Comparison of ENCODE assay signal across 8 cellular contexts in genomic region chr5:176446884-176447537, GRCh38. TPM values are rescaled to one million over a fixed set of nuclear protein-coding genes. Genes with fewer than 3 reads are reported as not detected.
DNase-seq lines count a peak whose midpoint lies in the region; ATAC-seq and TF ChIP-seq lines count a peak whose summit lies in the region.

No MANE protein-coding gene starts in this region.

- H3K9me3 Mint-ChIP-seq in WTC11 (peaks cover 4% of the 10 kb centered on the region; the same call in 1 of the 2 replicates), neural crest cell (peaks cover 3% of the 10 kb centered on the region)

- DNase-seq in Right ventricle myocardium inferior (ENCODE audit: missing footprints), result peak; percentile 66
- DNase-seq in cardiac septum (ENCODE audit: low spot score), result no peak
- peak; percentile 28 for DNase-seq in WTC11 (ENCODE audit: low spot score)
- DNase-seq in epithelial cell of proximal tubule (ENCODE audit: low read depth), result no peak
- DNase-seq in neural crest cell (ENCODE audit: low read depth, low spot score), result no peak
- DNase-seq in NCI-H1436 treated with DMSO at 0.1 percent for 48 hours (lab: John Stamatoyannopoulos, UW), result no peak
- DNase-seq in hepatic stellate cell (ENCODE audit: low spot score), result no peak

- peaks cover 21% of the 10 kb centered on the region for H3K4me1 Mint-ChIP-seq in WTC11
- H3K4me1 Mint-ChIP-seq in neural crest cell, result peaks cover 29% of the 10 kb centered on the region

- H3K4me3 Mint-ChIP-seq in WTC11 (peak overlapping the region; percentile 94), neural crest cell (peak overlapping the region; percentile 98)

- POLR2A ChIA-PET in WTC11 (lab: Charles Lee), result interaction anchor here (1.0 to 2.8 kb wide), 2 partner anchors 85 to 90 kb away, joined by 6 to 30 read pairs; partner anchors contain the start of genes KIAA1191 and RNF44

- TF ChIP-seq CTCF in WTC11 (IDR thresholded peaks at IDR 0.05) (no peak), epithelial cell of proximal tubule (conservative IDR thresholded peaks at IDR 0.05; ENCODE audit: low read depth, low read length) (no peak), neural crest cell (conservative IDR thresholded peaks at IDR 0.05) (no peak)

- H3K27me3 Mint-ChIP-seq in WTC11 (ENCODE audit: low read depth), result no peaks in the 10 kb centered on the region; the same call in 1 of the 2 replicates
- peaks cover 2% of the 10 kb centered on the region for H3K27me3 Mint-ChIP-seq in neural crest cell (ENCODE audit: low read depth)

- 0 out of 2 replicates have a peak, but pooled peaks cover 3% of the 10 kb centered on the region for H3K36me3 Mint-ChIP-seq in WTC11
- H3K36me3 Mint-ChIP-seq in neural crest cell (ENCODE audit: low read depth), result no peaks in the 10 kb centered on the region

- ATAC-seq in Right ventricle myocardium inferior (no peak), WTC11 (no peak), HG03439 (IDR thresholded peaks at IDR 0.05; ENCODE audit: unreplicated experiment) (no peak)

- intact Hi-C loops in Right ventricle myocardium inferior (cut with DNase I) (loop anchor here (2.0 kb wide), 1 partner anchor 96 kb away; no protein-coding TSS in a partner anchor), cardiac septum (cut with DNase I) (no loop called here)

- peak overlapping the region; percentile 74 for H3K4me3 ChIP-seq in epithelial cell of proximal tubule (ENCODE audit: low read depth, low read length)

- CTCF ChIA-PET in WTC11 (lab: Charles Lee), result interaction anchor here (0.7 to 3.1 kb wide), 14 partner anchors 11 to 717 kb away, joined by 3 to 45 read pairs (median 7); partner anchors contain the start of genes CLTB, EIF4E1B, HIGD2A and NOP16

- H3K27ac Mint-ChIP-seq in WTC11 (peak overlapping the region; percentile 97), neural crest cell (ENCODE audit: unreplicated experiment) (peak overlapping the region; percentile 98)

TF ChIP-seq in WTC11, 78 proteins besides CTCF, POLR2A, EP300 and RAD21:
- TF ChIP-seq E2F1 (CRISPR knock-in tag; IDR thresholded peaks at IDR 0.05) (0 out of 2 replicates have a peak, but pooled peaks have one; percentile 54), ZNF121 (CRISPR knock-in tag; IDR thresholded peaks at IDR 0.05) (no peak)

RNA-seq across cellular contexts. Expression of gene FAF2, which starts 1.2 kb away (rescaled TPM):
- total RNA-seq in Right ventricle myocardium inferior, result 15.7 TPM
- 15.9 TPM for total RNA-seq in cardiac septum
- 31.9 to 32.9 TPM (median 32.1 TPM) in 3 replicates for total RNA-seq in WTC11 (2021)
- 32.9 and 35.7 TPM in 2 replicates for total RNA-seq in epithelial cell of proximal tubule
- 49.3 and 50.3 TPM in 2 replicates for total RNA-seq in neural crest cell

RNA-seq across cellular contexts. Expression of gene CLTB, which starts 30.7 kb away (rescaled TPM):
- total RNA-seq in Right ventricle myocardium inferior, result 217 TPM
- 252 TPM for total RNA-seq in cardiac septum
- total RNA-seq in WTC11 (2021), result 28.6 to 33.8 TPM (median 30.3 TPM) in 3 replicates
- total RNA-seq in epithelial cell of proximal tubule, result 149 and 152 TPM in 2 replicates
- 31.6 and 36.0 TPM in 2 replicates for total RNA-seq in neural crest cell

RNA-seq across cellular contexts. Expression of gene HIGD2A, which starts 58.5 kb away (rescaled TPM):
- 218 TPM for total RNA-seq in Right ventricle myocardium inferior
- 266 TPM for total RNA-seq in cardiac septum
- 98.2 to 112 TPM (median 108 TPM) in 3 replicates for total RNA-seq in WTC11 (2021)
- 118 and 123 TPM in 2 replicates for total RNA-seq in epithelial cell of proximal tubule
- total RNA-seq in neural crest cell, result 91.2 and 92.5 TPM in 2 replicates

RNA-seq across cellular contexts. Expression of gene NOP16, which starts 58.6 kb away (rescaled TPM):
- total RNA-seq in Right ventricle myocardium inferior (22.6 TPM), cardiac septum (22.5 TPM), WTC11 (2021) (51.7 to 57.7 TPM (median 52.1 TPM) in 3 replicates), epithelial cell of proximal tubule (23.5 and 42.7 TPM in 2 replicates), neural crest cell (40.9 and 42.4 TPM in 2 replicates)

Comparison
In these comparisons a context has a peak if more than half of its experiments do, and no peak if none do; other contexts are left out.
1. DNase-seq: peak in Right ventricle myocardium inferior (single experiment) and WTC11 (single experiment); none in cardiac septum (single experiment), epithelial cell of proximal tubule (single experiment), neural crest cell (single experiment), NCI-H1436 treated with DMSO at 0.1 percent for 48 hours (single experiment) and hepatic stellate cell (single experiment).